Comparison of ENCODE assay signal across 1 cellular context in genomic region chr9:115847245-115847644, GRCh38.
TF ChIP-seq lines count a peak whose summit lies in the region.

No MANE protein-coding gene starts in this region.

TF ChIP-seq in SK-N-SH treated with all-trans-retinoic acid at 6 μM for 48 hours, 23 proteins besides CTCF, POLR2A, EP300 and RAD21 (continued from another document):
- no peak for TF ChIP-seq SNAI2 (CRISPR knock-in tag; IDR thresholded peaks at IDR 0.05)
- no peak for TF ChIP-seq RARB (CRISPR knock-in tag; IDR thresholded peaks at IDR 0.05)
- no peak for TF ChIP-seq PPARA (CRISPR knock-in tag; IDR thresholded peaks at IDR 0.05; ENCODE audit: borderline replicate concordance)
- TF ChIP-seq CSRNP3 (CRISPR knock-in tag; IDR thresholded peaks at IDR 0.05) = no peak
- no peak for TF ChIP-seq PATZ1 (CRISPR knock-in tag; IDR thresholded peaks at IDR 0.05; ENCODE audit: borderline replicate concordance)
- no peak for TF ChIP-seq ZNF70 (CRISPR knock-in tag; IDR thresholded peaks at IDR 0.05)
- no peak for TF ChIP-seq TCF4 (CRISPR knock-in tag; IDR thresholded peaks at IDR 0.05; ENCODE audit: borderline replicate concordance)
- TF ChIP-seq ESRRG (CRISPR knock-in tag; IDR thresholded peaks at IDR 0.05) = no peak
